In genomic region chr14:99247772-99248171, GRCh38 we compare ENCODE assay signal across 22 cellular contexts. TPM values are rescaled to one million over a fixed set of nuclear protein-coding genes. Genes with fewer than 3 reads are reported as not detected.
DNase-seq lines count a peak whose midpoint lies in the region; ATAC-seq and TF ChIP-seq lines count a peak whose summit lies in the region.
"Had no signal": no experiment of that assay in that cellular context is flagged by ENCODE, and none has a peak within 500 bp of the region (broad histone marks: within the 10 kb centered on the region; RNA-seq: fewer than 3 reads in every experiment).

No MANE protein-coding gene starts in this region.

- H3K4me1 ChIP-seq in iPS-18a (ENCODE audit: control insufficient read depth, low read depth, low read length) (peaks cover 35% of the 10 kb centered on the region), suprapubic skin (peaks cover 49% of the 10 kb centered on the region)

- DNase-seq in activated T-cell treated with anti-CD3 and anti-CD28 coated beads, Interleukin-2, amount 50 U/mL, for 24 hours = no peak
- no peak for DNase-seq in activated T-cell treated with anti-CD3 and anti-CD28 coated beads for 4 hours
- no peak for DNase-seq in activated CD8-positive, alpha-beta T cell treated with anti-CD3 and anti-CD28 coated beads for 36 hours
- DNase-seq in suprapubic skin (ENCODE audit: low spot score in 2 of 2) = no peak
- no peak for DNase-seq in activated gamma-delta T cell treated with Interleukin-2 at 50 U/mL for 16 hours
- no peak for DNase-seq in head of caudate nucleus
- DNase-seq: body of pancreas, Calu3, GDM1, heart left ventricle, islet precursor cell, NCI-H1048, NCI-H748 treated with DMSO at 0.1 percent for 48 hours, ovary, PC-9 had no signal

- peak overlapping the region; percentile 55 for H3K4me3 ChIP-seq in iPS-18a (ENCODE audit: low read length)
- H3K4me3 ChIP-seq in suprapubic skin = no peak overlapping the region
- H3K4me3 ChIP-seq: body of pancreas, esophagus muscularis mucosa, K562, ovary, PC-9 had no signal

- H3K36me3 ChIP-seq in iPS-18a (ENCODE audit: control insufficient read depth, low read depth, low read length) (no peaks in the 10 kb centered on the region), suprapubic skin (no peaks in the 10 kb centered on the region)
- H3K36me3 ChIP-seq: esophagus muscularis mucosa, heart left ventricle, ovary had no signal

- peaks cover 75% of the 10 kb centered on the region for H3K36me3 Mint-ChIP-seq in activated T-cell treated with anti-CD3 and anti-CD28 coated beads, Interleukin-2, amount 50 U/mL, for 24 hours (ENCODE audit: low read depth)
- peaks cover 65% of the 10 kb centered on the region for H3K36me3 Mint-ChIP-seq in activated CD8-positive, alpha-beta T cell treated with anti-CD3 and anti-CD28 coated beads for 36 hours (ENCODE audit: low read depth)
- H3K36me3 Mint-ChIP-seq: stimulated activated memory B cell treated with anti-CD40 and anti-IgM and Interleukin-4, amounts not matched to agents 10 μg/mL and 1 μg/mL and 100 μg/mL, for 72 hours had no signal

- no peak for ATAC-seq in activated CD8-positive, alpha-beta T cell treated with anti-CD3 and anti-CD28 coated beads for 36 hours
- no peak for ATAC-seq in GM21528 (IDR thresholded peaks at IDR 0.05; ENCODE audit: low FRiP score, unreplicated experiment)
- ATAC-seq: body of pancreas; HCT116; heart left ventricle; K562; stimulated activated memory B cell treated with anti-CD40 and anti-IgM and Interleukin-4, amounts not matched to agents 10 μg/mL and 1 μg/mL and 100 μg/mL, for 72 hours had no signal

- H3K9me3 ChIP-seq in iPS-18a (ENCODE audit: control insufficient read depth, low read depth, low read length) (no peaks in the 10 kb centered on the region), suprapubic skin (no peaks in the 10 kb centered on the region)
- H3K9me3 ChIP-seq: body of pancreas, esophagus muscularis mucosa, heart left ventricle, ovary had no signal

- H3K9me3 Mint-ChIP-seq in activated T-cell treated with anti-CD3 and anti-CD28 coated beads, Interleukin-2, amount 50 U/mL, for 24 hours = no peaks in the 10 kb centered on the region
- H3K9me3 Mint-ChIP-seq in activated CD8-positive, alpha-beta T cell treated with anti-CD3 and anti-CD28 coated beads for 36 hours = no peaks in the 10 kb centered on the region
- H3K9me3 Mint-ChIP-seq: dendritic cell treated with granulocyte-macrophage colony-stimulating factor and Interleukin-4, amounts not matched to agents 40 ng/mL and 50 ng/mL, for 4 days; stimulated activated memory B cell treated with anti-CD40 and anti-IgM and Interleukin-4, amounts not matched to agents 10 μg/mL and 1 μg/mL and 100 μg/mL, for 72 hours had no signal

- 75% methylated on average over 6 of the region's 6 CpGs for WGBS in suprapubic skin

- no peaks in the 10 kb centered on the region for H3K27me3 Mint-ChIP-seq in activated T-cell treated with anti-CD3 and anti-CD28 coated beads, Interleukin-2, amount 50 U/mL, for 24 hours
- H3K27me3 Mint-ChIP-seq in activated CD8-positive, alpha-beta T cell treated with anti-CD3 and anti-CD28 coated beads for 36 hours = no peaks in the 10 kb centered on the region

- intact Hi-C loops in activated CD8-positive, alpha-beta T cell treated with anti-CD3 and anti-CD28 coated beads for 36 hours (cut with micrococcal nuclease) = no loop called here
- intact Hi-C loops in head of caudate nucleus (cut with DNase I) = no loop called here

- CTCF ChIA-PET in activated CD8-positive, alpha-beta T cell treated with anti-CD3 and anti-CD28 coated beads for 36 hours (lab: Charles Lee) = interaction anchor here (0.7 to 1.6 kb wide), 8 partner anchors 10 to 59 kb away, joined by 3 to 8 read pairs (median 6); no protein-coding TSS in a partner anchor

- POLR2A ChIA-PET in activated CD8-positive, alpha-beta T cell treated with anti-CD3 and anti-CD28 coated beads for 36 hours (lab: Charles Lee) = interaction anchor here (0.5 to 23.8 kb wide), 8 partner anchors 10 to 61 kb away, joined by 3 to 496 read pairs (median 3); partner anchors contain the start of gene BCL11B

- no peak for TF ChIP-seq EP300 in suprapubic skin (IDR thresholded peaks at IDR 0.05)

- H3K4me3 Mint-ChIP-seq in activated T-cell treated with anti-CD3 and anti-CD28 coated beads, Interleukin-2, amount 50 U/mL, for 24 hours = peak overlapping the region; percentile 82
- H3K4me3 Mint-ChIP-seq in activated CD8-positive, alpha-beta T cell treated with anti-CD3 and anti-CD28 coated beads for 36 hours = peak overlapping the region; percentile 79
- H3K4me3 Mint-ChIP-seq: dendritic cell treated with granulocyte-macrophage colony-stimulating factor and Interleukin-4, amounts not matched to agents 40 ng/mL and 50 ng/mL, for 4 days; stimulated activated memory B cell treated with anti-CD40 and anti-IgM and Interleukin-4, amounts not matched to agents 10 μg/mL and 1 μg/mL and 100 μg/mL, for 72 hours had no signal

- no peak for TF ChIP-seq CTCF in activated CD8-positive, alpha-beta T cell treated with anti-CD3 and anti-CD28 coated beads for 36 hours (IDR thresholded peaks at IDR 0.05)
- no peak for TF ChIP-seq CTCF in suprapubic skin (IDR thresholded peaks at IDR 0.05)

- no peak overlapping the region for H3K27ac ChIP-seq in iPS-18a (ENCODE audit: low read length)
- H3K27ac ChIP-seq in suprapubic skin = peak overlapping the region; percentile 16
- H3K27ac ChIP-seq: body of pancreas, esophagus muscularis mucosa, ovary, PC-9 had no signal

- peaks cover 85% of the 10 kb centered on the region for H3K4me1 Mint-ChIP-seq in activated T-cell treated with anti-CD3 and anti-CD28 coated beads, Interleukin-2, amount 50 U/mL, for 24 hours (ENCODE audit: low read depth)
- H3K4me1 Mint-ChIP-seq in activated CD8-positive, alpha-beta T cell treated with anti-CD3 and anti-CD28 coated beads for 36 hours (ENCODE audit: low read depth) = peaks cover 72% of the 10 kb centered on the region
- H3K4me1 Mint-ChIP-seq: stimulated activated memory B cell treated with anti-CD40 and anti-IgM and Interleukin-4, amounts not matched to agents 10 μg/mL and 1 μg/mL and 100 μg/mL, for 72 hours had no signal

- H3K27me3 ChIP-seq in iPS-18a (ENCODE audit: control insufficient read depth, insufficient read depth, low read length) = peaks cover 33% of the 10 kb centered on the region
- peaks cover 30% of the 10 kb centered on the region for H3K27me3 ChIP-seq in suprapubic skin
- H3K27me3 ChIP-seq: ovary had no signal

- no peak for TF ChIP-seq POLR2A in suprapubic skin (IDR thresholded peaks at IDR 0.05)

- H3K9ac ChIP-seq in iPS-18a (ENCODE audit: low read length) = no peak overlapping the region

- peak overlapping the region; percentile 100 for H3K27ac Mint-ChIP-seq in activated T-cell treated with anti-CD3 and anti-CD28 coated beads, Interleukin-2, amount 50 U/mL, for 24 hours
- H3K27ac Mint-ChIP-seq in activated CD8-positive, alpha-beta T cell treated with anti-CD3 and anti-CD28 coated beads for 36 hours = peak overlapping the region; percentile 95
- H3K27ac Mint-ChIP-seq: dendritic cell treated with granulocyte-macrophage colony-stimulating factor and Interleukin-4, amounts not matched to agents 40 ng/mL and 50 ng/mL, for 4 days; stimulated activated memory B cell treated with anti-CD40 and anti-IgM and Interleukin-4, amounts not matched to agents 10 μg/mL and 1 μg/mL and 100 μg/mL, for 72 hours had no signal

RNA-seq across cellular contexts. Expression of gene BCL11B, which starts 24.2 kb away (rescaled TPM):
- total RNA-seq in activated CD8-positive, alpha-beta T cell treated with anti-CD3 and anti-CD28 coated beads for 36 hours = 10 to 100 TPM; 48.5 to 53.0 TPM
- 10 to 100 TPM; 35.9 to 53.8 (median 47.5) TPM for total RNA-seq in suprapubic skin
- total RNA-seq: PC-9 had no signal
